In genomic region chr6:139060332-139060731, GRCh38 we compare ENCODE assay signal across 15 cellular contexts. TPM values are rescaled to one million over a fixed set of nuclear protein-coding genes. Genes with fewer than 3 reads are reported as not detected.
DNase-seq lines count a peak whose midpoint lies in the region; ATAC-seq and TF ChIP-seq lines count a peak whose summit lies in the region.
"Had no signal": no experiment of that assay in that cellular context is flagged by ENCODE, and none has a peak within 500 bp of the region (broad histone marks: within the 10 kb centered on the region; RNA-seq: fewer than 3 reads in every experiment).

No MANE protein-coding gene starts in this region.

- H3K27me3 ChIP-seq in fibroblast of lung (ENCODE audit: control insufficient read depth, insufficient read depth, low read length) (peaks cover 5% of the 10 kb centered on the region), endodermal cell (ENCODE audit: control insufficient read depth, insufficient read depth, low read length, poor library complexity, severe bottlenecking) (no peaks in the 10 kb centered on the region)

- H3K27ac ChIP-seq in fibroblast of lung (ENCODE audit: insufficient read depth, low read length) (no peak overlapping the region), endodermal cell (ENCODE audit: low read depth, low read length) (no peak overlapping the region)

- H3K4me3 ChIP-seq in fibroblast of lung (replicated peaks in 1 of 4; ENCODE audit: control extremely low read depth in 1 of 4, insufficient read depth in 1 of 4, low read depth in 3 of 4, low read length in 4 of 4), result no peak overlapping the region
- H3K4me3 ChIP-seq in endodermal cell (ENCODE audit: low read length), result no peak overlapping the region
- H3K4me3 ChIP-seq: GM23338, mucosa of descending colon had no signal

- no peaks in the 10 kb centered on the region for H4K20me1 ChIP-seq in fibroblast of lung (ENCODE audit: control insufficient read depth, extremely low read depth, insufficient read depth, low read length)

- TF ChIP-seq CTCF in fibroblast of lung (conservative IDR thresholded peaks at IDR 0.05 in 1 of 2, IDR thresholded peaks at IDR 0.05 in 1 of 2; ENCODE audit: low read depth in 1 of 2, low read length in 2 of 2), result no peak
- no peak for TF ChIP-seq CTCF in endodermal cell (conservative IDR thresholded peaks at IDR 0.05)

- H3K9ac ChIP-seq in fibroblast of lung (ENCODE audit: insufficient read depth, low read length) (no peak overlapping the region), endodermal cell (ENCODE audit: extremely low read depth, low read length, poor library complexity, severe bottlenecking) (no peak overlapping the region)

- H3K36me3 ChIP-seq in fibroblast of lung (ENCODE audit: control insufficient read depth, insufficient read depth, low read length) (no peaks in the 10 kb centered on the region), endodermal cell (ENCODE audit: control insufficient read depth, insufficient read depth, low read length) (no peaks in the 10 kb centered on the region)

- no peak overlapping the region for H2AFZ ChIP-seq in fibroblast of lung (ENCODE audit: low read length)
- H2AFZ ChIP-seq: GM23338 had no signal

- CTCF ChIA-PET in activated CD8-positive, alpha-beta memory T cell treated with anti-CD3 and anti-CD28 coated beads, Interleukin-2, amount 10 ng/mL, durations not matched to agents 7 days and 5 days (lab: Charles Lee), result no interaction called here

- no peak for ATAC-seq in activated CD8-positive, alpha-beta memory T cell treated with anti-CD3 and anti-CD28 coated beads, Interleukin-2, amount 10 ng/mL, durations not matched to agents 7 days and 5 days
- ATAC-seq: GM23338, mucosa of descending colon, right cardiac atrium had no signal

- no peak overlapping the region for H3K4me2 ChIP-seq in fibroblast of lung (ENCODE audit: extremely low read depth, insufficient read depth, low read length)
- H3K4me2 ChIP-seq: GM23338 had no signal

- H3K4me1 Mint-ChIP-seq in activated CD8-positive, alpha-beta memory T cell treated with anti-CD3 and anti-CD28 coated beads, Interleukin-2, amount 10 ng/mL, durations not matched to agents 7 days and 5 days, result peaks cover 4% of the 10 kb centered on the region
- no peaks in the 10 kb centered on the region for H3K4me1 Mint-ChIP-seq in endodermal cell
- H3K4me1 Mint-ChIP-seq: GM23338 had no signal

- H3K27me3 Mint-ChIP-seq in activated CD8-positive, alpha-beta memory T cell treated with anti-CD3 and anti-CD28 coated beads, Interleukin-2, amount 10 ng/mL, durations not matched to agents 7 days and 5 days, result no peaks in the 10 kb centered on the region
- peaks cover 2% of the 10 kb centered on the region for H3K27me3 Mint-ChIP-seq in endodermal cell (ENCODE audit: insufficient read depth)

- no peak overlapping the region for H3K4me3 Mint-ChIP-seq in activated CD8-positive, alpha-beta memory T cell treated with anti-CD3 and anti-CD28 coated beads, Interleukin-2, amount 10 ng/mL, durations not matched to agents 7 days and 5 days
- H3K4me3 Mint-ChIP-seq in endodermal cell, result no peak overlapping the region
- H3K4me3 Mint-ChIP-seq: CD8-positive, alpha-beta memory T cell; GM23338; T-helper 1 cell treated with Interleukin-12 subunit alpha and Interleukin-12 subunit beta and Interleukin-4 antibody, amounts not matched to agents 30 μg/mL and 1 μg/mL, for 36 hours had no signal

- H3K27ac Mint-ChIP-seq in activated CD8-positive, alpha-beta memory T cell treated with anti-CD3 and anti-CD28 coated beads, Interleukin-2, amount 10 ng/mL, durations not matched to agents 7 days and 5 days, result no peak overlapping the region
- H3K27ac Mint-ChIP-seq in endodermal cell, result no peak overlapping the region
- H3K27ac Mint-ChIP-seq: CD8-positive, alpha-beta memory T cell; GM23338; T-helper 1 cell treated with Interleukin-12 subunit alpha and Interleukin-12 subunit beta and Interleukin-4 antibody, amounts not matched to agents 30 μg/mL and 1 μg/mL, for 36 hours had no signal

- no peaks in the 10 kb centered on the region for H3K36me3 Mint-ChIP-seq in activated CD8-positive, alpha-beta memory T cell treated with anti-CD3 and anti-CD28 coated beads, Interleukin-2, amount 10 ng/mL, durations not matched to agents 7 days and 5 days
- H3K36me3 Mint-ChIP-seq in endodermal cell (ENCODE audit: low read depth), result no peaks in the 10 kb centered on the region
- H3K36me3 Mint-ChIP-seq: CD8-positive, alpha-beta memory T cell had no signal

- DNase-seq in A172 (ENCODE audit: low spot score) (peak; percentile 19), ELR (ENCODE audit: low read depth) (peak; percentile 48), RPMI7951 (ENCODE audit: low read depth) (peak; percentile 55), fibroblast of lung (ENCODE audit: low read depth in 2 of 2) (peak; percentile 86 to 93), COLO668 (lab: John Stamatoyannopoulos, UW; ENCODE audit: unreplicated experiment) (no peak), ecto neural progenitor cell (ENCODE audit: low spot score) (no peak), endodermal cell (no peak)
- DNase-seq in activated CD8-positive, alpha-beta memory T cell treated with anti-CD3 and anti-CD28 coated beads, Interleukin-2, amount 10 ng/mL, durations not matched to agents 7 days and 5 days, result no peak
- DNase-seq: aorta; CD8-positive, alpha-beta memory T cell; mucosa of descending colon; NCI-H1930; right cardiac atrium had no signal

- no peaks in the 10 kb centered on the region for H3K79me2 ChIP-seq in fibroblast of lung (ENCODE audit: control insufficient read depth, insufficient read depth, low read length)

- H3K9me3 ChIP-seq in fibroblast of lung (ENCODE audit: control insufficient read depth, insufficient read depth, low read depth, low read length) (no peaks in the 10 kb centered on the region), endodermal cell (ENCODE audit: control insufficient read depth, low read length) (no peaks in the 10 kb centered on the region)
- H3K9me3 ChIP-seq: mucosa of descending colon had no signal

- H3K4me1 ChIP-seq in fibroblast of lung (ENCODE audit: control insufficient read depth, extremely low read depth, insufficient read depth, low read length) (no peaks in the 10 kb centered on the region), endodermal cell (ENCODE audit: control insufficient read depth, insufficient read depth, low read length) (no peaks in the 10 kb centered on the region)

- H3K9me3 Mint-ChIP-seq in activated CD8-positive, alpha-beta memory T cell treated with anti-CD3 and anti-CD28 coated beads, Interleukin-2, amount 10 ng/mL, durations not matched to agents 7 days and 5 days (ENCODE audit: low read depth), result no peaks in the 10 kb centered on the region
- H3K9me3 Mint-ChIP-seq in endodermal cell, result no peaks in the 10 kb centered on the region
- H3K9me3 Mint-ChIP-seq: CD8-positive, alpha-beta memory T cell; GM23338; T-helper 1 cell treated with Interleukin-12 subunit alpha and Interleukin-12 subunit beta and Interleukin-4 antibody, amounts not matched to agents 30 μg/mL and 1 μg/mL, for 36 hours had no signal

RNA-seq across cellular contexts. Expression of gene ABRACL, which starts 31.8 kb away (rescaled TPM):
- total RNA-seq in A172 (2014; rRNA removed; shearing (Covaris generic)), result 112 and 133 TPM in 2 replicates
- total RNA-seq in RPMI7951 (2014; rRNA removed; shearing (Covaris generic)), result 60.0 and 63.2 TPM in 2 replicates
- total RNA-seq in fibroblast of lung, result 19.7 and 29.8 TPM in 2 replicates
- 49.8 and 58.8 TPM in 2 replicates for polyA plus RNA-seq in fibroblast of lung
- polyA plus RNA-seq in fibroblast of lung (2012), result 42.1 and 45.0 TPM in 2 replicates
- polyA minus RNA-seq in fibroblast of lung (ENCODE audit: low replicate concordance), result not detected in 2 replicates
- total RNA-seq in activated CD8-positive, alpha-beta memory T cell treated with anti-CD3 and anti-CD28 coated beads, Interleukin-2, amount 10 ng/mL, durations not matched to agents 7 days and 5 days, result 100 to 1,000 TPM in 1 of 2 experiments, 10 to 100 TPM in 1; 98.2 to 124 TPM
- 10 to 100 TPM; 24.7 to 45.8 TPM for total RNA-seq in endodermal cell
- polyA plus RNA-seq in endodermal cell (2013, experiment 1 of 2), result 94.9 TPM
- polyA plus RNA-seq in endodermal cell (2013, experiment 2 of 2), result 90.8 TPM

Comparison
In these comparisons a context has a peak if more than half of its experiments do, and no peak if none do; other contexts are left out.
1. DNase-seq: peak in A172 (single experiment), ELR (single experiment), RPMI7951 (single experiment) and fibroblast of lung (2 of 2); none in COLO668 (single experiment), ecto neural progenitor cell (single experiment), activated CD8-positive, alpha-beta memory T cell treated with anti-CD3 and anti-CD28 coated beads, Interleukin-2, amount 10 ng/mL, durations not matched to agents 7 days and 5 days (single experiment) and endodermal cell (single experiment).